Comparison of ENCODE assay signal across 19 cellular contexts in genomic region chr20:31551581-31552081, GRCh38. TPM values are rescaled to one million over a fixed set of nuclear protein-coding genes. Genes with fewer than 3 reads are reported as not detected.
DNase-seq lines count a peak whose midpoint lies in the region; ATAC-seq and TF ChIP-seq lines count a peak whose summit lies in the region.
"Had no signal": no experiment of that assay in that cellular context is flagged by ENCODE, and none has a peak within 500 bp of the region (broad histone marks: within the 10 kb centered on the region; RNA-seq: fewer than 3 reads in every experiment).

No MANE protein-coding gene starts in this region.

- no peaks in the 10 kb centered on the region for H3K9me3 Mint-ChIP-seq in osteocyte (ENCODE audit: unreplicated experiment)
- no peaks in the 10 kb centered on the region for H3K9me3 Mint-ChIP-seq in activated CD4-positive, alpha-beta memory T cell treated with anti-CD3 and anti-CD28 coated beads, Interleukin-2, amount 10 ng/mL, durations not matched to agents 7 days and 5 days
- H3K9me3 Mint-ChIP-seq: activated naive CD4-positive, alpha-beta T cell treated with anti-CD3 and anti-CD28 coated beads, Interleukin-2, amount 50 U/mL, for 72 hours; natural killer cell treated with Interleukin-12 subunit alpha and Interleukin-12 subunit beta and Interleukin-15 and Interleukin-18, amount 100 ng/mL, for 72 hours; T-helper 2 cell treated with Interferon-gamma antibody and Interleukin-4, amounts not matched to agents 5 μg/mL and 100 μg/mL, for 36 hours had no signal

- H3K4me1 Mint-ChIP-seq in osteocyte (ENCODE audit: unreplicated experiment), result peaks cover 12% of the 10 kb centered on the region
- peaks cover 19% of the 10 kb centered on the region for H3K4me1 Mint-ChIP-seq in activated CD4-positive, alpha-beta memory T cell treated with anti-CD3 and anti-CD28 coated beads, Interleukin-2, amount 10 ng/mL, durations not matched to agents 7 days and 5 days

- peak; percentile 97 for DNase-seq in Caki2 (ENCODE audit: low read depth)
- no peak for DNase-seq in RWPE1 (ENCODE audit: low spot score)
- DNase-seq in glomerular visceral epithelial cell (ENCODE audit: extremely low spot score), result peak; percentile 99
- no peak for DNase-seq in osteocyte (ENCODE audit: extremely low spot score, unreplicated experiment)
- DNase-seq in activated CD4-positive, alpha-beta memory T cell treated with anti-CD3 and anti-CD28 coated beads, Interleukin-2, amount 10 ng/mL, durations not matched to agents 7 days and 5 days, result no peak
- no peak for DNase-seq in stimulated activated CD8-positive, alpha-beta memory T cell treated with anti-CD3 and anti-CD28 coated beads, Interleukin-4, amount 100 ng/mL, for 48 hours
- no peak for DNase-seq in NCI-H2029 treated with DMSO at 0.1 percent for 48 hours (lab: John Stamatoyannopoulos, UW)
- DNase-seq: activated CD4-positive, alpha-beta T cell treated with anti-CD3 and anti-CD28 coated beads for 1 hour; caudate nucleus; foreskin fibroblast; HCEC 1CT; MG63; NCI-H446; SHP77 treated with DMSO at 0.1 percent for 48 hours; stimulated activated CD4-positive, alpha-beta T cell treated with anti-CD3 and anti-CD28 coated beads, Interleukin-15, amount 100 ng/mL, for 24 hours had no signal

- H3K27ac Mint-ChIP-seq in osteocyte (ENCODE audit: unreplicated experiment), result peak overlapping the region; percentile 18
- H3K27ac Mint-ChIP-seq in activated CD4-positive, alpha-beta memory T cell treated with anti-CD3 and anti-CD28 coated beads, Interleukin-2, amount 10 ng/mL, durations not matched to agents 7 days and 5 days, result no peak overlapping the region
- H3K27ac Mint-ChIP-seq: natural killer cell treated with Interleukin-12 subunit alpha and Interleukin-12 subunit beta and Interleukin-15 and Interleukin-18, amount 100 ng/mL, for 72 hours; T-helper 2 cell treated with Interferon-gamma antibody and Interleukin-4, amounts not matched to agents 5 μg/mL and 100 μg/mL, for 36 hours had no signal

- no peak for TF ChIP-seq CTCF in RWPE1 (conservative IDR thresholded peaks at IDR 0.05; ENCODE audit: low read depth)
- TF ChIP-seq CTCF in osteocyte (IDR thresholded peaks at IDR 0.05), result no peak

- peak overlapping the region; percentile 30 for H3K27ac ChIP-seq in RWPE1

- POLR2A ChIA-PET in RWPE1 (lab: Yijun Ruan, JAX; ENCODE audit: low non-redundant PET), result interaction anchor here (0.6 kb wide), 1 partner anchor 22 kb away, joined by 7 read pairs; no protein-coding TSS in a partner anchor
- POLR2A ChIA-PET in activated CD4-positive, alpha-beta memory T cell treated with anti-CD3 and anti-CD28 coated beads, Interleukin-2, amount 10 ng/mL, durations not matched to agents 7 days and 5 days (lab: Charles Lee), result interaction anchor here (1.1 to 1.3 kb wide), 3 partner anchors 8 to 21 kb away, joined by 3 to 5 read pairs (median 4); no protein-coding TSS in a partner anchor

- ATAC-seq in GM19351 (IDR thresholded peaks at IDR 0.05; ENCODE audit: unreplicated experiment), result no peak
- ATAC-seq: activated naive CD4-positive, alpha-beta T cell treated with anti-CD3 and anti-CD28 coated beads, Interleukin-2, amount 50 U/mL, for 72 hours; natural killer cell treated with Interleukin-12 subunit alpha and Interleukin-12 subunit beta and Interleukin-15 and Interleukin-18, amount 100 ng/mL, for 72 hours had no signal

- in situ Hi-C loops in Caki2 (cut with HindIII; ENCODE audit: low pct_unique_long_range_greater_than_20kb, low sequenced_read_pairs), result loop anchor here (10.0 kb wide), 1 partner anchor 173 kb away; the partner anchor contains the start of gene BCL2L1

- peaks cover 34% of the 10 kb centered on the region for H3K36me3 Mint-ChIP-seq in osteocyte (ENCODE audit: unreplicated experiment)
- H3K36me3 Mint-ChIP-seq in activated CD4-positive, alpha-beta memory T cell treated with anti-CD3 and anti-CD28 coated beads, Interleukin-2, amount 10 ng/mL, durations not matched to agents 7 days and 5 days (ENCODE audit: low read depth), result peaks cover 65% of the 10 kb centered on the region

- H3K27me3 Mint-ChIP-seq in osteocyte (ENCODE audit: unreplicated experiment), result no peaks in the 10 kb centered on the region
- H3K27me3 Mint-ChIP-seq in activated CD4-positive, alpha-beta memory T cell treated with anti-CD3 and anti-CD28 coated beads, Interleukin-2, amount 10 ng/mL, durations not matched to agents 7 days and 5 days, result no peaks in the 10 kb centered on the region
- H3K27me3 Mint-ChIP-seq: natural killer cell treated with Interleukin-12 subunit alpha and Interleukin-12 subunit beta and Interleukin-15 and Interleukin-18, amount 100 ng/mL, for 72 hours had no signal

- no peak overlapping the region for H3K4me3 Mint-ChIP-seq in osteocyte (ENCODE audit: unreplicated experiment)
- H3K4me3 Mint-ChIP-seq in activated CD4-positive, alpha-beta memory T cell treated with anti-CD3 and anti-CD28 coated beads, Interleukin-2, amount 10 ng/mL, durations not matched to agents 7 days and 5 days, result no peak overlapping the region
- H3K4me3 Mint-ChIP-seq: natural killer cell treated with Interleukin-12 subunit alpha and Interleukin-12 subunit beta and Interleukin-15 and Interleukin-18, amount 100 ng/mL, for 72 hours; T-helper 2 cell treated with Interferon-gamma antibody and Interleukin-4, amounts not matched to agents 5 μg/mL and 100 μg/mL, for 36 hours had no signal

- CTCF ChIA-PET in RWPE1 (lab: Yijun Ruan, JAX), result interaction anchor here (0.7 to 20.6 kb wide), 5 partner anchors 9 to 59 kb away, joined by 3 to 656 read pairs (median 6); no protein-coding TSS in a partner anchor
- CTCF ChIA-PET in activated CD4-positive, alpha-beta memory T cell treated with anti-CD3 and anti-CD28 coated beads, Interleukin-2, amount 10 ng/mL, durations not matched to agents 7 days and 5 days (lab: Charles Lee), result interaction anchor here (14.4 to 19.1 kb wide), 2 partner anchors 9 to 58 kb away, joined by 103 to 523 read pairs; partner anchors contain the start of gene ID1

RNA-seq across cellular contexts. Expression of gene HM13, which starts 37.4 kb away (rescaled TPM):
- total RNA-seq in Caki2 (2014; rRNA removed; shearing (Covaris generic); ENCODE audit: low replicate concordance), result 283 and 338 TPM in 2 replicates
- 173 and 203 TPM in 2 replicates for total RNA-seq in osteocyte
- total RNA-seq in activated CD4-positive, alpha-beta memory T cell treated with anti-CD3 and anti-CD28 coated beads, Interleukin-2, amount 10 ng/mL, durations not matched to agents 7 days and 5 days, result 100 to 1,000 TPM; 162 to 165 TPM

RNA-seq across cellular contexts. Expression of gene ID1, which starts 53.5 kb away (rescaled TPM):
- 1,473 and 1,479 TPM in 2 replicates for total RNA-seq in Caki2 (2014; rRNA removed; shearing (Covaris generic); ENCODE audit: low replicate concordance)
- 8.2 TPM in 2 replicates for total RNA-seq in osteocyte
- total RNA-seq in activated CD4-positive, alpha-beta memory T cell treated with anti-CD3 and anti-CD28 coated beads, Interleukin-2, amount 10 ng/mL, durations not matched to agents 7 days and 5 days, result under 1 TPM; 0.48 to 0.58 TPM

Comparison
In these comparisons a context has a peak if more than half of its experiments do, and no peak if none do; other contexts are left out.
1. DNase-seq: peak in Caki2 (single experiment) and glomerular visceral epithelial cell (single experiment); none in RWPE1 (single experiment), osteocyte (single experiment), activated CD4-positive, alpha-beta memory T cell treated with anti-CD3 and anti-CD28 coated beads, Interleukin-2, amount 10 ng/mL, durations not matched to agents 7 days and 5 days (single experiment), stimulated activated CD8-positive, alpha-beta memory T cell treated with anti-CD3 and anti-CD28 coated beads, Interleukin-4, amount 100 ng/mL, for 48 hours (single experiment) and NCI-H2029 treated with DMSO at 0.1 percent for 48 hours (single experiment).
2. RNA of gene ID1, which starts 53.5 kb away (total RNA-seq): 1,473 to 1,479 TPM in Caki2; 8.2 TPM in osteocyte and 0.48 to 0.58 TPM in activated CD4-positive, alpha-beta memory T cell treated with anti-CD3 and anti-CD28 coated beads, Interleukin-2, amount 10 ng/mL, durations not matched to agents 7 days and 5 days; every median in the first group is over 100 times any median in the second.